Comparison of ENCODE assay signal across 8 cellular contexts in the genomic region with DNA sequence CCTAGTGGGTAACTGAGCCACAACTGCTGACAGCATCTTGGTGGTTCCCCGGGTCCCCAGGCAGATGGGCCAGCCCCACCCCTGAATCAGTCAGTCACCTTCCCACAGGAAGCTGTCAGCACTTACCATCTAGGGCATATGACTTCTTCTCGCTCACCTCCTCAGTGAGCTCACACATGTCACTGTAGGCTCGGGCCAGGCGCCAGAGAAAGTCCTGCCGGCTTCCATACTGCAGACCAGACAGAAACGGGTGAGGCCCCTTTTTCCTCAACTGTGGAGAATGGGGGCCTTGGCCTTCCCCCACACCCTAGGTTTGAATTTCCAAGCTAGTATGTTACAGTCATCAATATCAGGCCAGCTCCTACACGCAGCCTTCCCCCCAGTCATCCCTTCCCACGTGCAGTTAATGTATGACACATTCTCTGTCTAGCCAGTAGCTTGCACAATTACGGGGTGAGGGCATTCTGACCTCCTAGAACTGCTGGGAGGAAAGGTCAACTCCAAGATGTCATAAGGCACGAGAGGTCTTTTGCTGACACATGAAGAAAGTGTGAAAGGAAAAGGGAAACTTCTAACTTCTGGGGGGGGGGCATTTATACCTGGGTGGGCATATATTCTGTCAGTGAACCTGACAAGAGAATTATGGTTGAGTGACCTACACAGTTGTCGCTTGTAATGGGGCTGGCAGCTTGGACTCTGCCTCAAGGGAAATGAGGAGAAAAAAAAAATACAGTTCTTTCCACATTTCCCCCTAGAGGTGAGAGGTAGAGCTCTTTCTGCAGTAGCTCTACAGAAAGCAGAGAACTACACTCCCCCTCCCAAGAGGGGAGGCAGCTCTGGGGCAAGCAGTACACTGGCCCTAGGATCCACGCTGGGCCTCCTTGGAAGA. TPM values are rescaled to one million over a fixed set of nuclear protein-coding genes. Genes with fewer than 3 reads are reported as not detected.
DNase-seq lines count a peak whose midpoint lies in the region; TF ChIP-seq lines count a peak whose summit lies in the region.

No MANE protein-coding gene starts in this region.

- H3K27ac ChIP-seq in suprapubic skin: no peak overlapping the region

- TF ChIP-seq EP300 in suprapubic skin (IDR thresholded peaks at IDR 0.05): no peak

- TF ChIP-seq CTCF in BE2C (IDR thresholded peaks at IDR 0.05; ENCODE audit: low read depth, low read length) (peak; percentile 11; the same call in 1 of the 2 replicates), suprapubic skin (IDR thresholded peaks at IDR 0.05) (no peak)

- H3K27ac Mint-ChIP-seq in activated T-helper 1 cell treated with anti-CD3 and anti-CD28 coated beads, Interleukin-12 subunit alpha, Interleukin-12 subunit beta, Interleukin-2, Interleukin-4 antibody, amounts not matched to agents 30 ng/mL and 10 ng/mL and 1 ng/mL, durations not matched to agents 14 hours and 24 hours and 36 hours: peak overlapping the region; percentile 95

- H3K9me3 ChIP-seq in BE2C (no peaks in the 10 kb centered on the region), suprapubic skin (no peaks in the 10 kb centered on the region)

- intact Hi-C loops in activated T-helper 1 cell treated with anti-CD3 and anti-CD28 coated beads, Interleukin-12 subunit alpha, Interleukin-12 subunit beta, Interleukin-2, Interleukin-4 antibody, amounts not matched to agents 30 ng/mL and 10 ng/mL and 1 ng/mL, durations not matched to agents 14 hours and 24 hours and 36 hours (cut with micrococcal nuclease): loop anchor here (1.0 kb wide), 5 partner anchors 11 to 63 kb away; partner anchors contain the start of genes DNAJC17, GCHFR, RMDN3 and ZFYVE19

- H3K36me3 Mint-ChIP-seq in activated T-helper 1 cell treated with anti-CD3 and anti-CD28 coated beads, Interleukin-12 subunit alpha, Interleukin-12 subunit beta, Interleukin-2, Interleukin-4 antibody, amounts not matched to agents 30 ng/mL and 10 ng/mL and 1 ng/mL, durations not matched to agents 14 hours and 24 hours and 36 hours (ENCODE audit: low read depth): peaks cover 40% of the 10 kb centered on the region

- no peaks in the 10 kb centered on the region for H3K27me3 ChIP-seq in BE2C
- no peaks in the 10 kb centered on the region for H3K27me3 ChIP-seq in suprapubic skin

- WGBS in suprapubic skin: 74% methylated on average over 12 of the region's 12 CpGs

- no peak overlapping the region for H3K4me3 ChIP-seq in BE2C (ENCODE audit: low read depth, low read length)
- H3K4me3 ChIP-seq in suprapubic skin: no peak overlapping the region

- peaks cover 8% of the 10 kb centered on the region for H3K4me1 ChIP-seq in BE2C
- no peaks in the 10 kb centered on the region for H3K4me1 ChIP-seq in suprapubic skin

- TF ChIP-seq POLR2A in suprapubic skin (IDR thresholded peaks at IDR 0.05): no peak

- no peaks in the 10 kb centered on the region for H3K9me3 Mint-ChIP-seq in activated T-helper 1 cell treated with anti-CD3 and anti-CD28 coated beads, Interleukin-12 subunit alpha, Interleukin-12 subunit beta, Interleukin-2, Interleukin-4 antibody, amounts not matched to agents 30 ng/mL and 10 ng/mL and 1 ng/mL, durations not matched to agents 14 hours and 24 hours and 36 hours

- peaks cover 64% of the 10 kb centered on the region for H3K36me3 ChIP-seq in BE2C
- H3K36me3 ChIP-seq in suprapubic skin: peaks cover 66% of the 10 kb centered on the region

- DNase-seq in BE2C (no peak), M059J (ENCODE audit: low read depth) (peak; percentile 61), kidney tubule cell (ENCODE audit: low spot score) (peak; percentile 75), suprapubic skin (ENCODE audit: low spot score in 2 of 2) (peak; percentile 46 to 48), Kasumi-1 (lab: John Stamatoyannopoulos, UW) (no peak), mucosa of gallbladder (ENCODE audit: low spot score) (no peak), T1000 (lab: John Stamatoyannopoulos, UW) (no peak)
- peak; percentile 70 for DNase-seq in activated T-helper 1 cell treated with anti-CD3 and anti-CD28 coated beads, Interleukin-12 subunit alpha, Interleukin-12 subunit beta, Interleukin-2, Interleukin-4 antibody, amounts not matched to agents 30 ng/mL and 10 ng/mL and 1 ng/mL, durations not matched to agents 14 hours and 24 hours and 36 hours (ENCODE audit: low spot score)

- peak overlapping the region; percentile 60 for H3K4me3 Mint-ChIP-seq in activated T-helper 1 cell treated with anti-CD3 and anti-CD28 coated beads, Interleukin-12 subunit alpha, Interleukin-12 subunit beta, Interleukin-2, Interleukin-4 antibody, amounts not matched to agents 30 ng/mL and 10 ng/mL and 1 ng/mL, durations not matched to agents 14 hours and 24 hours and 36 hours

- no peaks in the 10 kb centered on the region for H3K27me3 Mint-ChIP-seq in activated T-helper 1 cell treated with anti-CD3 and anti-CD28 coated beads, Interleukin-12 subunit alpha, Interleukin-12 subunit beta, Interleukin-2, Interleukin-4 antibody, amounts not matched to agents 30 ng/mL and 10 ng/mL and 1 ng/mL, durations not matched to agents 14 hours and 24 hours and 36 hours (ENCODE audit: insufficient read depth)

- H3K4me1 Mint-ChIP-seq in activated T-helper 1 cell treated with anti-CD3 and anti-CD28 coated beads, Interleukin-12 subunit alpha, Interleukin-12 subunit beta, Interleukin-2, Interleukin-4 antibody, amounts not matched to agents 30 ng/mL and 10 ng/mL and 1 ng/mL, durations not matched to agents 14 hours and 24 hours and 36 hours (ENCODE audit: low read depth): peaks cover 43% of the 10 kb centered on the region

RNA-seq across cellular contexts. Expression of gene RMDN3, which starts 10.9 kb away (rescaled TPM):
- polyA plus RNA-seq in BE2C (2012; ENCODE audit: insufficient read depth, insufficient read length, low read depth): 135 TPM
- total RNA-seq in M059J (2014; rRNA removed; shearing (Covaris generic)): 13.5 and 19.2 TPM in 2 replicates
- total RNA-seq in activated T-helper 1 cell treated with anti-CD3 and anti-CD28 coated beads, Interleukin-12 subunit alpha, Interleukin-12 subunit beta, Interleukin-2, Interleukin-4 antibody, amounts not matched to agents 30 ng/mL and 10 ng/mL and 1 ng/mL, durations not matched to agents 14 hours and 24 hours and 36 hours: 39.0 and 42.2 TPM in 2 replicates
- total RNA-seq in suprapubic skin (10 to 100 TPM; 25.4 to 44.8 (median 35.6) TPM), mucosa of gallbladder (41.1 TPM)

RNA-seq across cellular contexts. Expression of gene GCHFR, which starts 19.7 kb away (rescaled TPM):
- polyA plus RNA-seq in BE2C (2012; ENCODE audit: insufficient read depth, insufficient read length, low read depth): 6.2 TPM
- total RNA-seq in M059J (2014; rRNA removed; shearing (Covaris generic)): 42.0 and 45.9 TPM in 2 replicates
- total RNA-seq in activated T-helper 1 cell treated with anti-CD3 and anti-CD28 coated beads, Interleukin-12 subunit alpha, Interleukin-12 subunit beta, Interleukin-2, Interleukin-4 antibody, amounts not matched to agents 30 ng/mL and 10 ng/mL and 1 ng/mL, durations not matched to agents 14 hours and 24 hours and 36 hours: 31.3 and 35.7 TPM in 2 replicates
- 10 to 100 TPM; 39.4 to 70.3 (median 56.2) TPM for total RNA-seq in suprapubic skin
- 33.1 TPM for total RNA-seq in mucosa of gallbladder

RNA-seq across cellular contexts. Expression of gene C15orf62, which starts 25.6 kb away (rescaled TPM):
- polyA plus RNA-seq in BE2C (2012; ENCODE audit: insufficient read depth, insufficient read length, low read depth): 2.0 TPM
- total RNA-seq in M059J (2014; rRNA removed; shearing (Covaris generic)): 0.05 and 0.49 TPM in 2 replicates
- 0.36 and 0.37 TPM in 2 replicates for total RNA-seq in activated T-helper 1 cell treated with anti-CD3 and anti-CD28 coated beads, Interleukin-12 subunit alpha, Interleukin-12 subunit beta, Interleukin-2, Interleukin-4 antibody, amounts not matched to agents 30 ng/mL and 10 ng/mL and 1 ng/mL, durations not matched to agents 14 hours and 24 hours and 36 hours
- total RNA-seq in suprapubic skin (10 to 100 TPM in 3 of 4 donors, 1 to 10 TPM in 1; 6.8 to 25.2 (median 19.6) TPM), mucosa of gallbladder (1.4 TPM)

RNA-seq across cellular contexts. Expression of gene RAD51, which starts 49.2 kb away (rescaled TPM):
- polyA plus RNA-seq in BE2C (2012; ENCODE audit: insufficient read depth, insufficient read length, low read depth): 5.4 TPM
- total RNA-seq in M059J (2014; rRNA removed; shearing (Covaris generic)): 7.7 and 10.5 TPM in 2 replicates
- 62.0 and 62.4 TPM in 2 replicates for total RNA-seq in activated T-helper 1 cell treated with anti-CD3 and anti-CD28 coated beads, Interleukin-12 subunit alpha, Interleukin-12 subunit beta, Interleukin-2, Interleukin-4 antibody, amounts not matched to agents 30 ng/mL and 10 ng/mL and 1 ng/mL, durations not matched to agents 14 hours and 24 hours and 36 hours
- total RNA-seq in suprapubic skin (1 to 10 TPM in 2 of 4 donors, under 1 TPM in 2; 0.64 to 2.2 (median 1.1) TPM), mucosa of gallbladder (1.3 TPM)

Comparison
In these comparisons a context has a peak if more than half of its experiments do, and no peak if none do; other contexts are left out.
1. DNase-seq: peak in M059J (single experiment), activated T-helper 1 cell treated with anti-CD3 and anti-CD28 coated beads, Interleukin-12 subunit alpha, Interleukin-12 subunit beta, Interleukin-2, Interleukin-4 antibody, amounts not matched to agents 30 ng/mL and 10 ng/mL and 1 ng/mL, durations not matched to agents 14 hours and 24 hours and 36 hours (single experiment), kidney tubule cell (single experiment) and suprapubic skin (2 of 2); none in BE2C (single experiment), Kasumi-1 (0 of 2), mucosa of gallbladder (single experiment) and T1000 (single experiment).